In genomic region chr16:87536795-87537142, GRCh38 we compare ENCODE assay signal across 23 cellular contexts.
"Had no signal": no experiment of that assay in that cellular context is flagged by ENCODE, and none has a peak within 500 bp of the region (broad histone marks: within the 10 kb centered on the region; RNA-seq: fewer than 3 reads in every experiment).

No MANE protein-coding gene starts in this region.

- H3K4me3 ChIP-seq: coronary artery, dorsolateral prefrontal cortex, lower lobe of right lung, spleen, tibial nerve had no signal

- DNase-seq: activated naive CD4-positive, alpha-beta T cell; activated T-cell treated with anti-CD3 and anti-CD28 coated beads for 4 hours; activated T-cell treated with anti-CD3 and anti-CD28 coated beads, Interleukin-2, amount 50 U/mL, for 72 hours; cerebellar nuclear complex; dorsolateral prefrontal cortex; effector memory CD4-positive, alpha-beta T cell; lower lobe of right lung; mesenchymal stem cell; naive thymus-derived CD8-positive, alpha-beta T cell; occipital lobe; right cardiac atrium; spleen; stimulated activated CD4-positive, alpha-beta T cell treated with anti-CD3 and anti-CD28 coated beads, Interleukin-2, amount 100 ng/mL, for 48 hours; stimulated activated naive CD4-positive, alpha-beta T cell treated with Interleukin-2 at 50 U/mL for 16 hours; T-helper 9 cell had no signal

- H3K4me3 Mint-ChIP-seq: activated T-cell treated with anti-CD3 and anti-CD28 coated beads, Interleukin-2, amount 50 U/mL, for 72 hours; naive thymus-derived CD8-positive, alpha-beta T cell; neural crest cell; T-helper 1 cell treated with Interleukin-12 subunit alpha and Interleukin-12 subunit beta and Interleukin-4 antibody, amounts not matched to agents 30 μg/mL and 1 μg/mL, for 36 hours had no signal

- H3K27ac ChIP-seq: coronary artery, dorsolateral prefrontal cortex, lower lobe of right lung, spleen, tibial nerve, VCaP had no signal

- H3K4me1 ChIP-seq: lower lobe of right lung, spleen had no signal

- ATAC-seq: activated naive CD4-positive, alpha-beta T cell treated with anti-CD3 and anti-CD28 coated beads, Interleukin-2, amount 50 U/mL, for 72 hours; activated T-cell treated with anti-CD3 and anti-CD28 coated beads, Interleukin-2, amount 50 U/mL, for 72 hours; lower lobe of right lung; naive thymus-derived CD8-positive, alpha-beta T cell; right cardiac atrium had no signal

- H3K27ac Mint-ChIP-seq: activated naive CD4-positive, alpha-beta T cell treated with anti-CD3 and anti-CD28 coated beads, Interleukin-2, amount 50 U/mL, for 72 hours; activated T-cell treated with anti-CD3 and anti-CD28 coated beads, Interleukin-2, amount 50 U/mL, for 72 hours; T-helper 1 cell treated with Interleukin-12 subunit alpha and Interleukin-12 subunit beta and Interleukin-4 antibody, amounts not matched to agents 30 μg/mL and 1 μg/mL, for 36 hours had no signal

- H3K4me1 Mint-ChIP-seq: naive thymus-derived CD8-positive, alpha-beta T cell had no signal

- FAIRE-seq: frontal cortex, TTC549 had no signal

- H3K36me3 ChIP-seq: lower lobe of right lung, spleen, tibial nerve had no signal
